ENCODE assay signal across 30 cellular contexts in the genomic region with DNA sequence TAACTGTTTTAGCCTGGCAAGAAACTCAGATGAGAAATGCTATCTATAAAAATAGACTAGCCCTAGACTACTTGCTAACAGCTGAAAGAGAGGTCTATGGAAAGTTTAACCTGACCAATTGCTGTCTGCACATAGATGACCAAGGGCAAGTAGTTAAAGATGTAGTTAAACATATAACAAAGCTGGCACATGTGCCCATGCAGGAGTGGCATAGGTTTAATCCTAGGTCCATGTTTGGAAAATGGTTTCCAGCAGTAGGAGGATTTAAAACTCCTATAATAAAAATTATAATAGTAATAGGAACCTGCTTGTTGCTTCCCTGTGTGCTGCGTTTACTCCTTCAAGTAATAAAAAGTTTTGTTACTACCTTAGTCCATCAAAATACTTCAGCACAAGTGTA. TPM values are rescaled to one million over a fixed set of nuclear protein-coding genes. Genes with fewer than 3 reads are reported as not detected.
"Had no signal": no experiment of that assay in that cellular context is flagged by ENCODE, and none has a peak within 500 bp of the region (broad histone marks: within the 10 kb centered on the region; RNA-seq: fewer than 3 reads in every experiment).

No MANE protein-coding gene starts in this region.

- H3K27ac ChIP-seq: brain microvascular endothelial cell, coronary artery, dorsolateral prefrontal cortex, esophagus muscularis mucosa, foreskin keratinocyte, gastrocnemius medialis had no signal

- FAIRE-seq: astrocyte had no signal

- H3K4me3 ChIP-seq: coronary artery, dorsolateral prefrontal cortex, esophagus muscularis mucosa, gastrocnemius medialis had no signal

- H3K9me3 Mint-ChIP-seq: activated CD4-positive, alpha-beta T cell treated with anti-CD3 and anti-CD28 coated beads, Interleukin-2, amount 10 ng/mL, durations not matched to agents 7 days and 5 days; activated CD8-positive, alpha-beta T cell treated with anti-CD3 and anti-CD28 coated beads for 36 hours; activated T-cell treated with anti-CD3 and anti-CD28 coated beads, Interleukin-2, amount 50 U/mL, for 4 hours; activated T-helper 17 cell treated with anti-CD3 and anti-CD28 coated beads, Interleukin-2, amount 50 U/mL, for 72 hours; dendritic cell treated with granulocyte-macrophage colony-stimulating factor and Interleukin-4, amounts not matched to agents 40 ng/mL and 50 ng/mL, for 4 days; effector memory CD8-positive, alpha-beta T cell had no signal

- H3K4me3 Mint-ChIP-seq: activated CD4-positive, alpha-beta T cell treated with anti-CD3 and anti-CD28 coated beads, Interleukin-2, amount 10 ng/mL, durations not matched to agents 7 days and 5 days; activated CD8-positive, alpha-beta T cell treated with anti-CD3 and anti-CD28 coated beads for 36 hours; activated naive CD8-positive, alpha-beta T cell; activated T-cell treated with anti-CD3 and anti-CD28 coated beads, Interleukin-2, amount 50 U/mL, for 4 hours; activated T-helper 17 cell treated with anti-CD3 and anti-CD28 coated beads, Interleukin-2, amount 50 U/mL, for 72 hours; dendritic cell treated with granulocyte-macrophage colony-stimulating factor and Interleukin-4, amounts not matched to agents 40 ng/mL and 50 ng/mL, for 4 days; effector memory CD8-positive, alpha-beta T cell had no signal

- DNase-seq: activated CD4-positive, alpha-beta T cell treated with anti-CD3 and anti-CD28 coated beads for 1 hour; activated CD4-positive, alpha-beta T cell treated with anti-CD3 and anti-CD28 coated beads for 4 hours; activated CD4-positive, alpha-beta T cell treated with anti-CD3 and anti-CD28 coated beads, Interleukin-2, amount 10 ng/mL, durations not matched to agents 7 days and 5 days; activated CD4-positive, alpha-beta T cell treated with anti-CD3 and anti-CD28 coated beads, Interleukin-2, amount 50 U/mL, for 4 hours; activated CD8-positive, alpha-beta memory T cell treated with anti-CD3 and anti-CD28 coated beads for 24 hours; activated CD8-positive, alpha-beta T cell treated with anti-CD3 and anti-CD28 coated beads for 36 hours; activated effector memory CD4-positive, alpha-beta T cell treated with Interleukin-2 at 50 U/mL for 16 hours; activated gamma-delta T cell treated with Interleukin-2 at 50 U/mL for 16 hours; activated naive CD4-positive, alpha-beta T cell treated with anti-CD3 and anti-CD28 coated beads, Interleukin-2, amount 50 U/mL, for 16 hours; activated naive CD4-positive, alpha-beta T cell treated with Interleukin-2 at 50 U/mL for 16 hours; activated T-cell treated with anti-CD3 and anti-CD28 coated beads, Interleukin-2, amount 50 U/mL, for 4 hours; amniotic stem cell; anterior cingulate cortex; brain microvascular endothelial cell; central memory CD4-positive, alpha-beta T cell; cerebellar nuclear complex; dorsolateral prefrontal cortex; effector memory CD8-positive, alpha-beta T cell; erythroblast; foreskin keratinocyte; gastrocnemius medialis; glutamatergic neuron; T-helper 2 cell had no signal

- H3K27ac Mint-ChIP-seq: activated CD4-positive, alpha-beta T cell treated with anti-CD3 and anti-CD28 coated beads, Interleukin-2, amount 10 ng/mL, durations not matched to agents 7 days and 5 days; activated CD8-positive, alpha-beta T cell treated with anti-CD3 and anti-CD28 coated beads for 36 hours; activated naive CD8-positive, alpha-beta T cell; activated T-helper 17 cell treated with anti-CD3 and anti-CD28 coated beads, Interleukin-2, amount 50 U/mL, for 72 hours; dendritic cell treated with granulocyte-macrophage colony-stimulating factor and Interleukin-4, amounts not matched to agents 40 ng/mL and 50 ng/mL, for 4 days; effector memory CD8-positive, alpha-beta T cell had no signal

- H3K36me3 ChIP-seq: brain microvascular endothelial cell, esophagus muscularis mucosa, gastrocnemius medialis had no signal

- H3K27me3 ChIP-seq: brain microvascular endothelial cell, dorsolateral prefrontal cortex, esophagus muscularis mucosa, foreskin keratinocyte, gastrocnemius medialis had no signal

- H3K27me3 Mint-ChIP-seq: activated CD8-positive, alpha-beta T cell treated with anti-CD3 and anti-CD28 coated beads for 36 hours; activated naive CD8-positive, alpha-beta T cell; dendritic cell treated with granulocyte-macrophage colony-stimulating factor and Interleukin-4, amounts not matched to agents 40 ng/mL and 50 ng/mL, for 4 days had no signal

- H3K4me1 Mint-ChIP-seq: activated T-helper 17 cell treated with anti-CD3 and anti-CD28 coated beads, Interleukin-2, amount 50 U/mL, for 72 hours had no signal

- H3K9me3 ChIP-seq: esophagus muscularis mucosa, gastrocnemius medialis had no signal

- H3K36me3 Mint-ChIP-seq: activated naive CD8-positive, alpha-beta T cell had no signal

RNA-seq across cellular contexts. Expression of gene ADGRF4, which starts 51.2 kb away (rescaled TPM):
- total RNA-seq: activated CD4-positive, alpha-beta T cell treated with anti-CD3 and anti-CD28 coated beads, Interleukin-2, amount 10 ng/mL, durations not matched to agents 7 days and 5 days; activated CD8-positive, alpha-beta T cell treated with anti-CD3 and anti-CD28 coated beads for 36 hours; activated T-cell treated with anti-CD3 and anti-CD28 coated beads, Interleukin-2, amount 50 U/mL, for 4 hours; activated T-helper 17 cell treated with anti-CD3 and anti-CD28 coated beads, Interleukin-2, amount 50 U/mL, for 72 hours; T-helper 1 cell treated with Interleukin-12 subunit alpha and Interleukin-12 subunit beta and Interleukin-4 antibody, amounts not matched to agents 30 ng/mL and 1 ng/mL, for 36 hours had no signal
